In the genomic region with DNA sequence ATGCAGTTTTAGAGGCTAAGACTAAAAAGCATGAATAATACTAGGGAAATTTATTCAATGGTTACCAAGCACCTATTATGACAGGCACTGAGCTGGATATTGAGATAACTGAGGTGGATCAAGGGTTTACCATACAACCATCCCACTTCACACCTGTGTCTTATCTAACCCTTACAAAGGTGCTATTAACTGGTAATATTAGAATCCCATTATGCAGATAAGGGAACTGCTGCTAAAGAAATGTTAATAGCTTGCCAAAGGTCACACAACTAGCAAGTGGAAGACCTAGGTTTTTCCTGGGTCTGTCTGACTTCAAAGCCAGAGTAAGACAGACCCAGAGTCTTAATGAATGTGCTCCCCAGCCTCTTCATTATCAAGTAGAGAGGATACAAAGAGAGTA, we compare ENCODE assay signal across 11 cellular contexts. TPM values are rescaled to one million over a fixed set of nuclear protein-coding genes. Genes with fewer than 3 reads are reported as not detected.
"Had no signal": no experiment of that assay in that cellular context is flagged by ENCODE, and none has a peak within 500 bp of the region (broad histone marks: within the 10 kb centered on the region; RNA-seq: fewer than 3 reads in every experiment).

No MANE protein-coding gene starts in this region.

- H3K27ac Mint-ChIP-seq: GM23338, H9, HFFc6 had no signal

- H3K9me3 Mint-ChIP-seq: HFFc6 had no signal

- H3K4me3 Mint-ChIP-seq: GM23338, H9, HFFc6 had no signal

- H3K4me2 ChIP-seq: GM23338 had no signal

- H3K9ac ChIP-seq: GM23248 had no signal

- H3K36me3 ChIP-seq: HAP-1 had no signal

- FAIRE-seq: H1, H54 had no signal

- H3K4me1 ChIP-seq: HAP-1 had no signal

- H3K9me3 ChIP-seq: HAP-1 had no signal

- H3K4me3 ChIP-seq: GM23248, GM23338, HAP-1 had no signal

- H3K27ac ChIP-seq: GM23248 had no signal

- DNase-seq: GM23248, GOT3, H7, H9, HCEC 1CT, HFFc6 had no signal

RNA-seq across cellular contexts. Expression of gene VSTM5, which starts 21.1 kb away (rescaled TPM):
- total RNA-seq: GM23248, H4, H9 had no signal
- polyA plus RNA-seq: GM23248 had no signal
